12 cellular contexts compared by ENCODE assay signal in the genomic region with DNA sequence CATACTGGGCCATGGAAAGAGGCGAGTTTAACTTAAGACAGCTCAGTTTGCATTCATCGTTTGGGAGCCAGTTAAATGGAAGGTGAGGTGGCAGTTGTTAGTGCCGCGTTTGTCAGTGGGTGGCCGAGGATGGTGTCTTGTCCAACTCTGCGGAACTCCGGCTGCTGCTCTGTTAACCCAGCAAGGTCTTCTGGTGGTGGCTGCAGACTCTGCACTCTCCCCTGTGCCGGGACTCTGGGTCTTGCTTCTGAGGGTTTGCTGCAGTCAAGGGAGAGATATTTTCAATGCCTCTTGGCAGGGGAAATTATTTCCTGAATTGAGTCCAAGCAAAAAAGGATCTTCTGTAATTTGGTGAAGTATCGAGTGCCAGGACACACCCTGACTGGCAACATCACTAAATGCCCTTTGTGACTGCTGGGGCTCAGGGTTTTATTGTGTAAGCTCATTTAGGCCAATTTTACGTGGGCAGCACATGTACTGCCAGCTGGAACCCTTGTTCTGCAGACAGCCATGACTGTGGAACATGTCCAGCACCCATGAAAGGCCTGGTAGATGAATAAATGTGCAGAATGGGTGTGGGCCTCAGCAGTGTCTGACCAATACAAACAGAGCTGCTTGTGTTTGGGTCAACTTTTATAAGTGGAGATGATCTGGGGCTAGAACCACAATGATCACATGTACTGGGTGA. TPM values are rescaled to one million over a fixed set of nuclear protein-coding genes. Genes with fewer than 3 reads are reported as not detected.
DNase-seq lines count a peak whose midpoint lies in the region; ATAC-seq, FAIRE-seq and TF ChIP-seq lines count a peak whose summit lies in the region.
"Had no signal": no experiment of that assay in that cellular context is flagged by ENCODE, and none has a peak within 500 bp of the region (broad histone marks: within the 10 kb centered on the region; RNA-seq: fewer than 3 reads in every experiment).

No MANE protein-coding gene starts in this region.

- no peak overlapping the region for H3K4me3 Mint-ChIP-seq in GM23338
- H3K4me3 Mint-ChIP-seq in stimulated activated naive B cell treated with anti-CD40 and anti-IgM and Interleukin-4, amounts not matched to agents 10 μg/mL and 1 μg/mL and 100 μg/mL, for 72 hours = no peak overlapping the region
- H3K4me3 Mint-ChIP-seq: activated CD4-positive, alpha-beta T cell treated with anti-CD3 and anti-CD28 coated beads for 36 hours; natural killer cell treated with Interleukin-12 subunit alpha and Interleukin-12 subunit beta and Interleukin-15 and Interleukin-18, amount 100 ng/mL, for 72 hours had no signal

- POLR2A ChIA-PET in HepG2 (lab: Yijun Ruan, JAX) = interaction anchor here (1.3 kb wide), 1 partner anchor 9 kb away, joined by 4 read pairs; no protein-coding TSS in a partner anchor

- TF ChIP-seq CTCF in GM23338 (conservative IDR thresholded peaks at IDR 0.05; ENCODE audit: low read depth in 2 of 2) (no peak), coronary artery (IDR thresholded peaks at IDR 0.05) (no peak), HepG2 (CRISPR knock-in tag; IDR thresholded peaks at IDR 0.05) (no peak)

- H3K4me1 ChIP-seq in GM23338 (ENCODE audit: insufficient read depth) (no peaks in the 10 kb centered on the region), HepG2 (ENCODE audit: insufficient read depth, low read length) (peaks cover 87% of the 10 kb centered on the region), skeletal muscle tissue (ENCODE audit: control insufficient read depth in 3 of 3, insufficient read depth in 3 of 3, low read length in 3 of 3) (peaks cover 22 to 33% (median 31%) of the 10 kb centered on the region in 3 donors)

- H3K4me2 ChIP-seq in GM23338 (no peak overlapping the region), HepG2 (ENCODE audit: low read depth, low read length) (no peak overlapping the region)

- 0 out of 2 replicates have a peak overlapping the region, but pooled peaks have one; percentile 41 for H3K27ac Mint-ChIP-seq in GM23338
- H3K27ac Mint-ChIP-seq in stimulated activated naive B cell treated with anti-CD40 and anti-IgM and Interleukin-4, amounts not matched to agents 10 μg/mL and 1 μg/mL and 100 μg/mL, for 72 hours = no peak overlapping the region
- H3K27ac Mint-ChIP-seq: activated CD4-positive, alpha-beta T cell treated with anti-CD3 and anti-CD28 coated beads for 36 hours had no signal

- TF ChIP-seq EP300 in HepG2 (IDR thresholded peaks at IDR 0.05; ENCODE audit: low read depth in 2 of 2, low read length in 2 of 2) (no peak), HepG2 (CRISPR knock-in tag; IDR thresholded peaks at IDR 0.05; ENCODE audit: borderline replicate concordance) (no peak)

- CTCF ChIA-PET in HepG2 (lab: Yijun Ruan, JAX; ENCODE audit: low intra/inter-chr PET ratio, low total read pairs) = no interaction called here

- in situ Hi-C loops in HepG2 (cut with HindIII; ENCODE audit: extremely low pct_ligation_motif_present, low pct_unique_long_range_greater_than_20kb) = no loop called here

- no peak overlapping the region for H3K4me3 ChIP-seq in GM23338
- H3K4me3 ChIP-seq in coronary artery = no peak overlapping the region
- no peak overlapping the region for H3K4me3 ChIP-seq in HepG2 (replicated peaks in 1 of 3; ENCODE audit: insufficient read depth in 1 of 3, low read depth in 2 of 3, low read length in 3 of 3)
- H3K4me3 ChIP-seq in skeletal muscle tissue (ENCODE audit: low read length in 3 of 3) = no peak overlapping the region

- no TSS peak for BruUV-seq in HepG2 (replicated peaks; lab: Mats Ljungman, UMichigan)

- no peak for FAIRE-seq in HepG2 (lab: Jason Lieb, UNC)
- FAIRE-seq: GM12892 had no signal

- H3F3A ChIP-seq in GM23338 (replicated peaks; ENCODE audit: low read depth) = no peaks in the 10 kb centered on the region

- H3K9me2 ChIP-seq in GM23338 (ENCODE audit: insufficient read depth) = 0 out of 2 replicates have a peak, but pooled peaks cover 4% of the 10 kb centered on the region

- H3K27me3 Mint-ChIP-seq in GM23338 (ENCODE audit: insufficient read depth, low read depth, poor library complexity) = peaks cover 2% of the 10 kb centered on the region
- H3K27me3 Mint-ChIP-seq in stimulated activated naive B cell treated with anti-CD40 and anti-IgM and Interleukin-4, amounts not matched to agents 10 μg/mL and 1 μg/mL and 100 μg/mL, for 72 hours = peaks cover 45 to 46% of the 10 kb centered on the region in 2 donors

- H3K9ac ChIP-seq in HepG2 (ENCODE audit: insufficient read depth, low read depth, low read length) = no peak overlapping the region
- peak overlapping the region in 1 of 3 donors; percentile 55 for H3K9ac ChIP-seq in skeletal muscle tissue (ENCODE audit: low read depth in 1 of 3, low read length in 3 of 3)

- no peaks in the 10 kb centered on the region for H3K36me3 Mint-ChIP-seq in GM23338 (ENCODE audit: low read depth)
- H3K36me3 Mint-ChIP-seq in stimulated activated naive B cell treated with anti-CD40 and anti-IgM and Interleukin-4, amounts not matched to agents 10 μg/mL and 1 μg/mL and 100 μg/mL, for 72 hours = no peaks in the 10 kb centered on the region
- H3K36me3 Mint-ChIP-seq: natural killer cell treated with Interleukin-12 subunit alpha and Interleukin-12 subunit beta and Interleukin-15 and Interleukin-18, amount 100 ng/mL, for 72 hours had no signal

- H4K20me1 ChIP-seq in GM23338 (replicated peaks; ENCODE audit: insufficient read depth) (no peaks in the 10 kb centered on the region), HepG2 (ENCODE audit: insufficient read depth, low read length) (no peaks in the 10 kb centered on the region)

- intact Hi-C loops in HepG2 (cut with micrococcal nuclease; ENCODE audit: unreplicated experiment) = no loop called here

- no peak for TF ChIP-seq RAD21 in HepG2 (CRISPR knock-in tag; IDR thresholded peaks at IDR 0.05)

- no peaks in the 10 kb centered on the region for H3K27me3 ChIP-seq in GM23338 (ENCODE audit: insufficient read depth)
- H3K27me3 ChIP-seq in HepG2 (ENCODE audit: control insufficient read depth in 1 of 2, insufficient read depth in 2 of 2, low read length in 2 of 2) = no peaks in the 10 kb centered on the region
- H3K27me3 ChIP-seq in skeletal muscle tissue (ENCODE audit: control insufficient read depth in 3 of 3, insufficient read depth in 3 of 3, low read length in 3 of 3) = no peaks in the 10 kb centered on the region

- DNase-seq in GM23338 (ENCODE audit: low spot score) = no peak
- peak; percentile 82 for DNase-seq in coronary artery (ENCODE audit: low spot score)
- no peak for DNase-seq in HepG2 (ENCODE audit: low spot score)
- no peak for DNase-seq in SIG-M5 (lab: John Stamatoyannopoulos, UW)
- DNase-seq in stimulated activated naive B cell treated with anti-CD40 and anti-IgM and Interleukin-4, amounts not matched to agents 10 μg/mL and 1 μg/mL and 100 μg/mL, for 72 hours = no peak
- no peak for DNase-seq in activated gamma-delta T cell (lab: John Stamatoyannopoulos, UW)
- DNase-seq: activated CD4-positive, alpha-beta T cell treated with anti-CD3 and anti-CD28 coated beads for 36 hours; NCI-H1092 had no signal

- WGBS in HepG2 (ENCODE audit: low lambda C conversion rate) = 93% methylated on average over 10 of the region's 10 CpGs

- no peak overlapping the region for H2AFZ ChIP-seq in GM23338
- H2AFZ ChIP-seq in HepG2 (ENCODE audit: low read length) = no peak overlapping the region

- ATAC-seq in GM23338 = no peak
- no peak for ATAC-seq in HepG2
- ATAC-seq in stimulated activated naive B cell treated with anti-CD40 and anti-IgM and Interleukin-4, amounts not matched to agents 10 μg/mL and 1 μg/mL and 100 μg/mL, for 72 hours (replicated peaks) = no peak
- no peak for ATAC-seq in GM18519 (IDR thresholded peaks at IDR 0.05; ENCODE audit: low FRiP score, unreplicated experiment)
- ATAC-seq: activated CD4-positive, alpha-beta T cell treated with anti-CD3 and anti-CD28 coated beads for 36 hours; natural killer cell treated with Interleukin-12 subunit alpha and Interleukin-12 subunit beta and Interleukin-15 and Interleukin-18, amount 100 ng/mL, for 72 hours had no signal

- peaks cover 2% of the 10 kb centered on the region; the same call in 1 of the 3 replicates for H3K4me1 Mint-ChIP-seq in GM23338
- no peaks in the 10 kb centered on the region for H3K4me1 Mint-ChIP-seq in stimulated activated naive B cell treated with anti-CD40 and anti-IgM and Interleukin-4, amounts not matched to agents 10 μg/mL and 1 μg/mL and 100 μg/mL, for 72 hours

- H3K9me3 ChIP-seq in HepG2 (ENCODE audit: low read length) = no peaks in the 10 kb centered on the region
- no peaks in the 10 kb centered on the region for H3K9me3 ChIP-seq in skeletal muscle tissue (ENCODE audit: control insufficient read depth in 3 of 3, low read length in 3 of 3)

- H3K36me3 ChIP-seq in GM23338 (ENCODE audit: insufficient read depth) (no peaks in the 10 kb centered on the region), HepG2 (replicated peaks in 1 of 2; ENCODE audit: control insufficient read depth in 1 of 2, insufficient read depth in 2 of 2, low read length in 2 of 2) (no peaks in the 10 kb centered on the region), skeletal muscle tissue (ENCODE audit: control insufficient read depth in 3 of 3, insufficient read depth in 3 of 3, low read length in 3 of 3) (no peaks in the 10 kb centered on the region)

- H3K79me2 ChIP-seq in GM23338 (replicated peaks; ENCODE audit: insufficient read depth) (no peaks in the 10 kb centered on the region), HepG2 (ENCODE audit: insufficient read depth, low read length) (no peaks in the 10 kb centered on the region)

- no peak for TF ChIP-seq POLR2A in HepG2 (IDR thresholded peaks at IDR 0.05; ENCODE audit: insufficient read depth in 1 of 2, low read depth in 2 of 2, low read length in 2 of 2)

- no peak overlapping the region for H3K27ac ChIP-seq in GM23338 (ENCODE audit: low read depth)
- peak overlapping the region; percentile 59 to 86 for H3K27ac ChIP-seq in coronary artery
- no peak overlapping the region for H3K27ac ChIP-seq in HepG2 (ENCODE audit: extremely low read length, insufficient read depth, low read length)
- H3K27ac ChIP-seq in skeletal muscle tissue (ENCODE audit: low read depth, low read length) = peak overlapping the region; percentile 77

- H3K9me3 Mint-ChIP-seq in GM23338 = no peaks in the 10 kb centered on the region
- H3K9me3 Mint-ChIP-seq in stimulated activated naive B cell treated with anti-CD40 and anti-IgM and Interleukin-4, amounts not matched to agents 10 μg/mL and 1 μg/mL and 100 μg/mL, for 72 hours = peaks cover 0 to 1% of the 10 kb centered on the region in 2 donors
- H3K9me3 Mint-ChIP-seq: natural killer cell treated with Interleukin-12 subunit alpha and Interleukin-12 subunit beta and Interleukin-15 and Interleukin-18, amount 100 ng/mL, for 72 hours had no signal

RNA-seq across cellular contexts. Expression of a gene that starts 58.1 kb away (rescaled TPM):
- total RNA-seq in GM23338 (2014; rRNA removed; shearing (Covaris generic)) = not detected in 2 replicates
- polyA plus RNA-seq in GM23338 (2016; fragmentation: Nextera tagmentation; extraction: Ambion mirVana) = not detected in 2 replicates
- 1.9 and 3.6 TPM in 2 replicates for total RNA-seq in HepG2 (2016; rRNA removed; fragmentation: Illumina TruSeq; extraction: Trizol)
- total RNA-seq in HepG2 (2016; cell fraction: cytosol; rRNA removed; fragmentation: Illumina TruSeq; extraction: Trizol; ENCODE audit: low read depth) = 0.88 and 1.0 TPM in 2 replicates
- 2.6 and 4.1 TPM in 2 replicates for total RNA-seq in HepG2 (2016; cell fraction: insoluble cytoplasmic fraction; rRNA removed; fragmentation: Illumina TruSeq; extraction: Trizol)
- total RNA-seq in HepG2 (2016; cell fraction: membrane; rRNA removed; fragmentation: Illumina TruSeq; extraction: Trizol) = 0.93 and 1.1 TPM in 2 replicates
- 2.8 and 3.1 TPM in 2 replicates for total RNA-seq in HepG2 (2016; cell fraction: nucleus; rRNA removed; fragmentation: Illumina TruSeq; extraction: Trizol)
- polyA plus RNA-seq in HepG2 (2011; rRNA removed) = 4.7 and 7.3 TPM in 2 replicates
- 6.0 and 6.1 TPM in 2 replicates for polyA plus RNA-seq in HepG2 (2011; cell fraction: cytosol; rRNA removed)
- 2.0 and 2.8 TPM in 2 replicates for polyA plus RNA-seq in HepG2 (2011; cell fraction: nucleus; rRNA removed)
- polyA plus RNA-seq in HepG2 (2012) = 3.1 and 4.5 TPM in 2 replicates
- 1.2 and 1.3 TPM in 2 replicates for polyA plus RNA-seq in HepG2 (2016; cell fraction: cytosol; fragmentation: Illumina TruSeq; extraction: Trizol; ENCODE audit: low read depth)
- 1.8 and 3.2 TPM in 2 replicates for polyA plus RNA-seq in HepG2 (2016; cell fraction: insoluble cytoplasmic fraction; fragmentation: Illumina TruSeq; extraction: Trizol; ENCODE audit: low read depth)
- 0.65 and 1.0 TPM in 2 replicates for polyA plus RNA-seq in HepG2 (2016; cell fraction: membrane; fragmentation: Illumina TruSeq; extraction: Trizol; ENCODE audit: low read depth)
- polyA plus RNA-seq in HepG2 (2016; cell fraction: nucleus; fragmentation: Illumina TruSeq; extraction: Trizol; ENCODE audit: insufficient read depth, low read depth) = 3.7 and 3.8 TPM in 2 replicates
- 4.2 TPM in 1 of 2 replicates, not detected in the other for polyA minus RNA-seq in HepG2 (2011; rRNA and poly(A)+ RNA removed; ENCODE audit: low replicate concordance)
- polyA minus RNA-seq in HepG2 (2011; cell fraction: cytosol; rRNA and poly(A)+ RNA removed) = 3.3 and 3.6 TPM in 2 replicates
- 2.3 and 2.5 TPM in 2 replicates for polyA minus RNA-seq in HepG2 (2011; cell fraction: nucleus; rRNA and poly(A)+ RNA removed)
- total RNA-seq in skeletal muscle tissue = 0.52 TPM
- total RNA-seq: natural killer cell treated with Interleukin-12 subunit alpha and Interleukin-12 subunit beta and Interleukin-15 and Interleukin-18, amount 100 ng/mL, for 72 hours had no signal

Comparison
In these comparisons a context has a peak if more than half of its experiments do, and no peak if none do; other contexts are left out.
1. H3K27ac ChIP-seq: peak in coronary artery (2 of 2) and skeletal muscle tissue (single experiment); none in GM23338 (single experiment) and HepG2 (single experiment).